Comparison of ENCODE assay signal across 8 cellular contexts in the genomic region with DNA sequence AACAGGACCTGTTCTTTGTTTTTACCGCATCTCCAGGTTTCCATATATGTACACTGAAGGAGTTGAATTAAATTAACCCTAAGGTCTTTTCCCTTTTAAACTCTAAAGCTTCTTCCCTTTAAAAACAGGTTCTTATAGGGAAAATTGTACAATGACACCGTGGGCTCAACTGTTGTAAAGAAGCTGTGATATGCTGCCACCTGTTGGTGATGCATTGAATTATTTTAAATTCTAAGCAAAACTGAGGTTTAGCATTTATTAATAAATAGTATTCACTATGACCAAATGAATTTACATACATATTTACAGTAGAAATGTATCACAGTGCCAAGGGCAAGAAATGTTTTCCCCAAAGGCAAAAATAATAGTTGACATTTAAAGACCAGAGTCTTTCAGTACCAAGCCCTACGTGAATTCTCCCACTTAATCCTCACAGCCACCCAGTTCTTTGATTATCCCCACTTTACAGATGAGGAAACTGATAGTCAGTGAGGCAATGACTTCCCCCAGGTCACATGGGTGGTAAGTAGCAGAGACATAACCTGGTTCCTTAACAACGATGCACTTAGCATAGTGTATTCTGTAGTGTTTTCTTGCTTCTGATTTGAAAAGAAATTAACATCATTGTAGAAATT. TPM values are rescaled to one million over a fixed set of nuclear protein-coding genes. Genes with fewer than 3 reads are reported as not detected.
A peak's percentile ranks its signal among the peaks of the same experiment; 100 is the strongest.
DNase-seq lines count a peak whose midpoint lies in the region; ATAC-seq and TF ChIP-seq lines count a peak whose summit lies in the region.

No MANE protein-coding gene starts in this region.

- no peaks in the 10 kb centered on the region for H4K20me1 ChIP-seq in MM.1S (ENCODE audit: insufficient read depth, low read length)

- H3K4me1 ChIP-seq in MM.1S (ENCODE audit: low read length): peaks cover 6% of the 10 kb centered on the region

- H3K36me3 ChIP-seq in MM.1S (replicated peaks; ENCODE audit: insufficient read depth, low read length): no peaks in the 10 kb centered on the region

- no peak overlapping the region for H3K27ac ChIP-seq in MM.1S (ENCODE audit: low read length)

- H3F3A ChIP-seq in MM.1S (ENCODE audit: insufficient read depth, low read length): no peaks in the 10 kb centered on the region

- TF ChIP-seq CTCF in MM.1S (IDR thresholded peaks at IDR 0.05; ENCODE audit: low read length): peak; percentile 75
- peak; percentile 65 for TF ChIP-seq CTCF in fibroblast of villous mesenchyme (IDR thresholded peaks at IDR 0.05; ENCODE audit: insufficient read depth, low read depth, low read length)

- H3K9ac ChIP-seq in MM.1S (ENCODE audit: low read length): no peak overlapping the region

- H3K4me3 ChIP-seq in MM.1S (ENCODE audit: low read length): no peak overlapping the region
- no peak overlapping the region for H3K4me3 ChIP-seq in fibroblast of villous mesenchyme (ENCODE audit: low read depth, low read length)

- H3K9me2 ChIP-seq in MM.1S (replicated peaks; ENCODE audit: insufficient read depth, low read length): no peaks in the 10 kb centered on the region

- no peaks in the 10 kb centered on the region for H3K9me3 ChIP-seq in MM.1S (replicated peaks; ENCODE audit: insufficient read depth, low read length)

- H3K4me2 ChIP-seq in MM.1S (ENCODE audit: low read depth, low read length): no peak overlapping the region

- H3K27me3 ChIP-seq in MM.1S (replicated peaks; ENCODE audit: insufficient read depth, low read length): no peaks in the 10 kb centered on the region

- peak; percentile 47 for DNase-seq in NCI-H2171 treated with DMSO at 0.1 percent for 48 hours (lab: John Stamatoyannopoulos, UW)
- no peak for DNase-seq in NCI-H2171 (lab: John Stamatoyannopoulos, UW)
- DNase-seq in MM.1S: peak; percentile 57
- peak; percentile 6 for DNase-seq in T-helper 9 cell
- peak; percentile 66 for DNase-seq in fibroblast of villous mesenchyme (ENCODE audit: low read depth)
- DNase-seq in pons (ENCODE audit: low spot score): peak; percentile 57

- ATAC-seq in GM21515 (IDR thresholded peaks at IDR 0.05; ENCODE audit: unreplicated experiment): no peak
- no peak for ATAC-seq in HG03095 (IDR thresholded peaks at IDR 0.05; ENCODE audit: unreplicated experiment)

- no peaks in the 10 kb centered on the region for H3K79me2 ChIP-seq in MM.1S (ENCODE audit: low read length)

- H2AFZ ChIP-seq in MM.1S (ENCODE audit: low read length): no peak overlapping the region

RNA-seq across cellular contexts. Expression of a gene that starts 35.7 kb away (rescaled TPM):
- total RNA-seq in fibroblast of villous mesenchyme: 116 and 194 TPM in 2 replicates
